ENCODE assay signal across 9 cellular contexts in genomic region chr9:84397151-84397728, GRCh38. TPM values are rescaled to one million over a fixed set of nuclear protein-coding genes. Genes with fewer than 3 reads are reported as not detected.
A peak's percentile ranks its signal among the peaks of the same experiment; 100 is the strongest.
DNase-seq lines count a peak whose midpoint lies in the region; ATAC-seq, FAIRE-seq and TF ChIP-seq lines count a peak whose summit lies in the region.
"Had no signal": no experiment of that assay in that cellular context is flagged by ENCODE, and none has a peak within 500 bp of the region (broad histone marks: within the 10 kb centered on the region; RNA-seq: fewer than 3 reads in every experiment).

No MANE protein-coding gene starts in this region.

- no TSS peak for BruUV-seq in PC-3 (replicated peaks; lab: Mats Ljungman, UMichigan)

- TF ChIP-seq CTCF in C4-2B (conservative IDR thresholded peaks at IDR 0.05) (peak; percentile 89), PC-3 (conservative IDR thresholded peaks at IDR 0.05; ENCODE audit: low read depth, low read length) (peak; percentile 75), fibroblast of pulmonary artery (IDR thresholded peaks at IDR 0.05; ENCODE audit: low read length, missing control alignments) (peak; percentile 88), neural progenitor cell (IDR thresholded peaks at IDR 0.05) (peak; percentile 88)

- no peaks in the 10 kb centered on the region for H3K27me3 ChIP-seq in PC-3 (ENCODE audit: low read length)
- H3K27me3 ChIP-seq in neural progenitor cell = no peaks in the 10 kb centered on the region

- H3K9ac ChIP-seq in PC-3 (ENCODE audit: low read length) = no peak overlapping the region
- no peak overlapping the region for H3K9ac ChIP-seq in neural progenitor cell

- H4K20me1 ChIP-seq in PC-3 (ENCODE audit: low read length) (no peaks in the 10 kb centered on the region), neural progenitor cell (ENCODE audit: low read depth) (no peaks in the 10 kb centered on the region)

- DNase-seq in HTR-8/SVneo (ENCODE audit: insufficient read length, low spot score) (peak; percentile 44), PC-3 (peak; percentile 78), fibroblast of pulmonary artery (ENCODE audit: low read depth) (peak; percentile 82), neural progenitor cell (ENCODE audit: low spot score) (peak; percentile 82)
- peak; percentile 51 to 68 for DNase-seq in activated T-cell treated with anti-CD3 and anti-CD28 coated beads, Interleukin-2, amount 50 U/mL, for 72 hours
- DNase-seq in stimulated activated naive CD8-positive, alpha-beta T cell treated with anti-CD3 and anti-CD28 coated beads, Interleukin-15, amount 100 ng/mL, for 72 hours = peak; percentile 55 to 60

- H3K27me3 Mint-ChIP-seq in activated T-cell treated with anti-CD3 and anti-CD28 coated beads, Interleukin-2, amount 50 U/mL, for 72 hours (ENCODE audit: low read depth) = no peaks in the 10 kb centered on the region
- H3K27me3 Mint-ChIP-seq in neural progenitor cell (ENCODE audit: insufficient read depth, low read depth) = peaks cover 7% of the 10 kb centered on the region
- no peaks in the 10 kb centered on the region for H3K27me3 Mint-ChIP-seq in stimulated activated naive CD8-positive, alpha-beta T cell treated with anti-CD3 and anti-CD28 coated beads, Interleukin-15, amount 100 ng/mL, for 72 hours
- H3K27me3 Mint-ChIP-seq: IgD-negative memory B cell had no signal

- CTCF ChIA-PET in PC-3 (lab: Charles Lee) = interaction anchor here (0.5 to 1.6 kb wide), 5 partner anchors 187 to 1376 kb away, joined by 3 to 19 read pairs (median 3); no protein-coding TSS in a partner anchor

- no peak overlapping the region for H3K4me3 Mint-ChIP-seq in activated T-cell treated with anti-CD3 and anti-CD28 coated beads, Interleukin-2, amount 50 U/mL, for 72 hours
- H3K4me3 Mint-ChIP-seq in neural progenitor cell = no peak overlapping the region
- H3K4me3 Mint-ChIP-seq in stimulated activated naive CD8-positive, alpha-beta T cell treated with anti-CD3 and anti-CD28 coated beads, Interleukin-15, amount 100 ng/mL, for 72 hours = no peak overlapping the region
- H3K4me3 Mint-ChIP-seq: IgD-negative memory B cell had no signal

- H2AFZ ChIP-seq in PC-3 (ENCODE audit: low read length) (peak overlapping the region; percentile 35; the same call in 1 of the 2 replicates), neural progenitor cell (replicated peaks) (peak overlapping the region; percentile 37)

- H3K79me2 ChIP-seq in PC-3 (ENCODE audit: low read length) (no peaks in the 10 kb centered on the region), neural progenitor cell (ENCODE audit: low read depth) (no peaks in the 10 kb centered on the region)

- H3K4me3 ChIP-seq in PC-3 (ENCODE audit: low read length) (no peak overlapping the region), fibroblast of pulmonary artery (replicated peaks; ENCODE audit: low read depth, low read length) (no peak overlapping the region), neural progenitor cell (no peak overlapping the region)

- H3K36me3 ChIP-seq in PC-3 (ENCODE audit: low read depth, low read length) (no peaks in the 10 kb centered on the region), neural progenitor cell (no peaks in the 10 kb centered on the region)

- H3F3A ChIP-seq in PC-3 (ENCODE audit: low read length, unreplicated experiment) = no peaks in the 10 kb centered on the region
- no peaks in the 10 kb centered on the region for H3F3A ChIP-seq in neural progenitor cell (ENCODE audit: low read depth)

- no peak for FAIRE-seq in HTR-8/SVneo (lab: Jason Lieb, UNC)

- peaks cover 7% of the 10 kb centered on the region; the same call in 1 of the 2 replicates for H3K4me1 ChIP-seq in PC-3 (ENCODE audit: insufficient read depth, low read length)
- no peaks in the 10 kb centered on the region for H3K4me1 ChIP-seq in neural progenitor cell

- no peak overlapping the region for H3K27ac ChIP-seq in C4-2B
- H3K27ac ChIP-seq in PC-3 (ENCODE audit: low read length) = no peak overlapping the region
- H3K27ac ChIP-seq in neural progenitor cell = no peak overlapping the region

- no peaks in the 10 kb centered on the region for H3K36me3 Mint-ChIP-seq in activated T-cell treated with anti-CD3 and anti-CD28 coated beads, Interleukin-2, amount 50 U/mL, for 72 hours (ENCODE audit: insufficient read depth in 2 of 2)
- H3K36me3 Mint-ChIP-seq in neural progenitor cell = no peaks in the 10 kb centered on the region
- H3K36me3 Mint-ChIP-seq: IgD-negative memory B cell had no signal

- H3K9me3 Mint-ChIP-seq in activated T-cell treated with anti-CD3 and anti-CD28 coated beads, Interleukin-2, amount 50 U/mL, for 72 hours = no peaks in the 10 kb centered on the region
- peaks cover 4% of the 10 kb centered on the region for H3K9me3 Mint-ChIP-seq in neural progenitor cell
- no peaks in the 10 kb centered on the region for H3K9me3 Mint-ChIP-seq in stimulated activated naive CD8-positive, alpha-beta T cell treated with anti-CD3 and anti-CD28 coated beads, Interleukin-15, amount 100 ng/mL, for 72 hours

- H3K4me2 ChIP-seq in PC-3 (ENCODE audit: low read length) (no peak overlapping the region), neural progenitor cell (no peak overlapping the region)

- no peaks in the 10 kb centered on the region for H3K4me1 Mint-ChIP-seq in activated T-cell treated with anti-CD3 and anti-CD28 coated beads, Interleukin-2, amount 50 U/mL, for 72 hours (ENCODE audit: low read depth)
- peaks cover 4% of the 10 kb centered on the region for H3K4me1 Mint-ChIP-seq in neural progenitor cell
- H3K4me1 Mint-ChIP-seq in stimulated activated naive CD8-positive, alpha-beta T cell treated with anti-CD3 and anti-CD28 coated beads, Interleukin-15, amount 100 ng/mL, for 72 hours = no peaks in the 10 kb centered on the region
- H3K4me1 Mint-ChIP-seq: IgD-negative memory B cell had no signal

- no peaks in the 10 kb centered on the region for H3K9me3 ChIP-seq in PC-3 (ENCODE audit: low read length)
- H3K9me3 ChIP-seq in neural progenitor cell (ENCODE audit: low read depth) = no peaks in the 10 kb centered on the region

- no peak overlapping the region for H3K27ac Mint-ChIP-seq in activated T-cell treated with anti-CD3 and anti-CD28 coated beads, Interleukin-2, amount 50 U/mL, for 72 hours
- H3K27ac Mint-ChIP-seq in neural progenitor cell = no peak overlapping the region
- no peak overlapping the region for H3K27ac Mint-ChIP-seq in stimulated activated naive CD8-positive, alpha-beta T cell treated with anti-CD3 and anti-CD28 coated beads, Interleukin-15, amount 100 ng/mL, for 72 hours
- H3K27ac Mint-ChIP-seq: IgD-negative memory B cell had no signal

- ATAC-seq in GM19328 (IDR thresholded peaks at IDR 0.05; ENCODE audit: unreplicated experiment) = peak; percentile 65
- peak; percentile 80 for ATAC-seq in PC-3
- ATAC-seq in activated T-cell treated with anti-CD3 and anti-CD28 coated beads, Interleukin-2, amount 50 U/mL, for 72 hours (replicated peaks in 1 of 2) = peak; percentile 67 to 70
- ATAC-seq in stimulated activated naive CD8-positive, alpha-beta T cell treated with anti-CD3 and anti-CD28 coated beads, Interleukin-15, amount 100 ng/mL, for 72 hours = peak; percentile 68

- H3K9me2 ChIP-seq in PC-3 (replicated peaks; ENCODE audit: low read length) = no peaks in the 10 kb centered on the region

- intact Hi-C loops in PC-3 (cut with micrococcal nuclease) = loop anchor here (1.0 to 10.0 kb wide), 3 partner anchors 1213 to 1388 kb away; no protein-coding TSS in a partner anchor

- POLR2A ChIA-PET in PC-3 (lab: Charles Lee; ENCODE audit: unreplicated experiment) = no interaction called here

RNA-seq across cellular contexts. Expression of gene SLC28A3, which starts 56.7 kb away (rescaled TPM):
- not detected in 2 replicates for total RNA-seq in PC-3 (2014; rRNA removed)
- 1 to 10 TPM; 1.5 to 1.7 TPM for total RNA-seq in activated T-cell treated with anti-CD3 and anti-CD28 coated beads, Interleukin-2, amount 50 U/mL, for 72 hours
- total RNA-seq in neural progenitor cell (ENCODE audit: low replicate concordance) = 0.06 TPM in 1 of 2 replicates, not detected in the other
